In genomic region chr21:33642896-33643657, GRCh38 we compare ENCODE assay signal across 8 cellular contexts. TPM values are rescaled to one million over a fixed set of nuclear protein-coding genes. Genes with fewer than 3 reads are reported as not detected.
A peak's percentile ranks its signal among the peaks of the same experiment; 100 is the strongest.
DNase-seq lines count a peak whose midpoint lies in the region; ATAC-seq and TF ChIP-seq lines count a peak whose summit lies in the region.

No MANE protein-coding gene starts in this region.

- H4K8ac ChIP-seq in trophoblast cell (ENCODE audit: low read depth, low read length): peak overlapping the region; percentile 90

- no peak overlapping the region for H3K23ac ChIP-seq in trophoblast cell (ENCODE audit: low read length)

- H3K18ac ChIP-seq in trophoblast cell (ENCODE audit: low read length): peak overlapping the region; percentile 92

- peak overlapping the region; percentile 98 for H3K4ac ChIP-seq in trophoblast cell (ENCODE audit: low read depth, low read length)

- peak overlapping the region; percentile 93 for H3K14ac ChIP-seq in trophoblast cell (ENCODE audit: low read length)

- H3K27me3 ChIP-seq in OCI-LY1 (ENCODE audit: insufficient read depth, low read length) (no peaks in the 10 kb centered on the region), adipocyte (replicated peaks; ENCODE audit: control insufficient read depth, insufficient read depth, low read length) (no peaks in the 10 kb centered on the region), heart right ventricle (no peaks in the 10 kb centered on the region), trophoblast cell (ENCODE audit: insufficient read depth, low read length) (no peaks in the 10 kb centered on the region)

- peaks cover 14% of the 10 kb centered on the region for H3K79me1 ChIP-seq in trophoblast cell (ENCODE audit: low read length)

- H3K9me3 ChIP-seq in OCI-LY1 (ENCODE audit: low read length) (no peaks in the 10 kb centered on the region), adipocyte (ENCODE audit: control insufficient read depth, low read length) (no peaks in the 10 kb centered on the region), heart right ventricle (no peaks in the 10 kb centered on the region), trophoblast cell (ENCODE audit: insufficient read depth, low read depth, low read length) (no peaks in the 10 kb centered on the region)

- peak; percentile 19 for DNase-seq in NCI-H146 (lab: John Stamatoyannopoulos, UW)
- no peak for DNase-seq in NCI-H146 treated with DMSO at 0.1 percent for 48 hours (lab: John Stamatoyannopoulos, UW; ENCODE audit: unreplicated experiment)
- DNase-seq in adipocyte (ENCODE audit: low read depth): peak; percentile 63
- DNase-seq in heart right ventricle: peak; percentile 17 to 46
- peak; percentile 28 to 75 for DNase-seq in trophoblast cell
- no peak for DNase-seq in NCI-H510A treated with DMSO at 0.1 percent for 48 hours (lab: John Stamatoyannopoulos, UW)
- no peak for DNase-seq in OCI-M2 (lab: John Stamatoyannopoulos, UW; ENCODE audit: unreplicated experiment)

- H3F3A ChIP-seq in OCI-LY1 (ENCODE audit: insufficient read depth, low read length): no peaks in the 10 kb centered on the region

- H4K20me1 ChIP-seq in OCI-LY1 (ENCODE audit: insufficient read depth, low read length): no peaks in the 10 kb centered on the region

- H4K12ac ChIP-seq in trophoblast cell (ENCODE audit: low read depth, low read length): peak overlapping the region; percentile 91

- TF ChIP-seq CTCF in OCI-LY1 (IDR thresholded peaks at IDR 0.05; ENCODE audit: low read length): no peak
- TF ChIP-seq CTCF in heart right ventricle (IDR thresholded peaks at IDR 0.05): no peak

- H3K9ac ChIP-seq in OCI-LY1 (ENCODE audit: low read length) (peak overlapping the region; percentile 54; the same call in 1 of the 2 replicates), adipocyte (ENCODE audit: low read length) (peak overlapping the region; percentile 97), trophoblast cell (ENCODE audit: low read length) (peak overlapping the region; percentile 98)

- H3K4me2 ChIP-seq in OCI-LY1 (ENCODE audit: low read length) (peak overlapping the region; percentile 81), trophoblast cell (ENCODE audit: low read length) (peak overlapping the region; percentile 65)

- H3K4me1 ChIP-seq in OCI-LY1 (ENCODE audit: insufficient read depth, low read length, severe bottlenecking): peaks cover 13% of the 10 kb centered on the region
- peaks cover 30% of the 10 kb centered on the region for H3K4me1 ChIP-seq in adipocyte (ENCODE audit: control insufficient read depth, insufficient read depth, low read length)
- peaks cover 3 to 42% (median 25%) of the 10 kb centered on the region in 9 donors for H3K4me1 ChIP-seq in heart right ventricle
- peaks cover 3 to 7% of the 10 kb centered on the region in 2 experiments for H3K4me1 ChIP-seq in trophoblast cell (ENCODE audit: control insufficient read depth in 1 of 2, insufficient read depth in 2 of 2, low read length in 2 of 2)

- H2BK12ac ChIP-seq in trophoblast cell (ENCODE audit: low read length): no peak overlapping the region

- H3K27ac ChIP-seq in OCI-LY1 (ENCODE audit: low read depth, low read length, poor library complexity, severe bottlenecking): no peak overlapping the region
- H3K27ac ChIP-seq in heart right ventricle: peak overlapping the region; percentile 78 to 93 (median 86)
- H3K27ac ChIP-seq in trophoblast cell (ENCODE audit: low read depth, low read length): peak overlapping the region; percentile 75

- no peak overlapping the region for H2AFZ ChIP-seq in OCI-LY1 (ENCODE audit: low read length)
- H2AFZ ChIP-seq in trophoblast cell (ENCODE audit: insufficient read depth, low read length, poor library complexity): peak overlapping the region; percentile 37

- no peaks in the 10 kb centered on the region for H3K36me3 ChIP-seq in OCI-LY1 (ENCODE audit: insufficient read depth, low read length)
- no peaks in the 10 kb centered on the region for H3K36me3 ChIP-seq in adipocyte (ENCODE audit: control insufficient read depth, insufficient read depth, low read length, severe bottlenecking)
- peaks cover 0 to 7% (median 0%) of the 10 kb centered on the region in 9 donors for H3K36me3 ChIP-seq in heart right ventricle
- peaks cover 0 to 3% of the 10 kb centered on the region in 2 experiments for H3K36me3 ChIP-seq in trophoblast cell (ENCODE audit: control insufficient read depth in 1 of 2, insufficient read depth in 2 of 2, low read length in 2 of 2)

- ATAC-seq in heart right ventricle: peak in 2 of 8 donors; percentile 1 to 2

- peaks cover 10% of the 10 kb centered on the region; the same call in 1 of the 2 replicates for H3K79me2 ChIP-seq in OCI-LY1 (ENCODE audit: insufficient read depth, low read length)
- peaks cover 19% of the 10 kb centered on the region for H3K79me2 ChIP-seq in trophoblast cell (ENCODE audit: control insufficient read depth, insufficient read depth, low read length, poor library complexity)

- peak overlapping the region; percentile 73 for H2BK5ac ChIP-seq in trophoblast cell (ENCODE audit: low read depth, low read length, poor library complexity)

- peak overlapping the region; percentile 62 for H2BK120ac ChIP-seq in trophoblast cell (ENCODE audit: insufficient read depth, low read length, poor library complexity)

- intact Hi-C loops in heart right ventricle (cut with DNase I): loop anchor here in 8 of 10 donors (5.0 to 10.0 kb wide), 11 partner anchors 102 to 259 kb away; no protein-coding TSS in a partner anchor

- H3K9me2 ChIP-seq in OCI-LY1 (ENCODE audit: low read depth, low read length): no peaks in the 10 kb centered on the region

- H4K91ac ChIP-seq in trophoblast cell (ENCODE audit: low read depth, low read length): peak overlapping the region; percentile 91

- H3K4me3 ChIP-seq in OCI-LY1 (ENCODE audit: low read depth, low read length, poor library complexity, severe bottlenecking) (peak overlapping the region; percentile 72), adipocyte (ENCODE audit: low read length) (peak overlapping the region; percentile 98), heart right ventricle (peak overlapping the region; percentile 64 to 96 (median 88)), trophoblast cell (ENCODE audit: low read depth, low read length) (peak overlapping the region; percentile 99)

- 0 to 1% methylated on average over 48 to 78 of the region's 78 CpGs for WGBS in heart right ventricle, 2 donors
- no CpG with 5 or more reads among the region's 78 CpGs for WGBS in trophoblast cell (ENCODE audit: extremely low coverage, insufficient coverage, insufficient read length)

- no peak overlapping the region for H2AK5ac ChIP-seq in trophoblast cell (ENCODE audit: low read length)

RNA-seq across cellular contexts. Expression of gene ITSN1, which starts 0.8 kb away (rescaled TPM):
- total RNA-seq in heart right ventricle: 10 to 100 TPM; 25.0 to 47.3 (median 33.2) TPM
- 10 to 100 TPM; 14.6 to 20.0 TPM for polyA plus RNA-seq in heart right ventricle
- 121 and 122 TPM in 2 replicates for polyA plus RNA-seq in trophoblast cell (2013)

RNA-seq across cellular contexts. Expression of gene CRYZL1, which starts 1.5 kb away (rescaled TPM):
- 10 to 100 TPM; 19.0 to 29.8 (median 26.0) TPM for total RNA-seq in heart right ventricle
- 10 to 100 TPM; 15.3 to 31.8 TPM for polyA plus RNA-seq in heart right ventricle
- 20.4 and 21.1 TPM in 2 replicates for polyA plus RNA-seq in trophoblast cell (2013)

RNA-seq across cellular contexts. Expression of gene DONSON, which starts 54.6 kb away (rescaled TPM):
- 1 to 10 TPM; 3.3 to 6.9 (median 5.5) TPM for total RNA-seq in heart right ventricle
- 10 to 100 TPM; 13.2 to 17.9 TPM for polyA plus RNA-seq in heart right ventricle
- polyA plus RNA-seq in trophoblast cell (2013): 34.0 and 34.1 TPM in 2 replicates

Comparison
In these comparisons a context has a peak if more than half of its experiments do, and no peak if none do; other contexts are left out.
1. DNase-seq: peak in NCI-H146 (single experiment), adipocyte (single experiment), heart right ventricle (2 of 2) and trophoblast cell (2 of 2); none in NCI-H146 treated with DMSO at 0.1 percent for 48 hours (single experiment), NCI-H510A treated with DMSO at 0.1 percent for 48 hours (single experiment) and OCI-M2 (single experiment).
2. Peak in every context shown above with its lines, with median percentiles within 50 percentile points of each other: H3K4me3 ChIP-seq and H3K9ac ChIP-seq.